30 cellular contexts compared by ENCODE assay signal in genomic region chrX:24668111-24668510, GRCh38. TPM values are rescaled to one million over a fixed set of nuclear protein-coding genes. Genes with fewer than 3 reads are reported as not detected.
DNase-seq lines count a peak whose midpoint lies in the region; ATAC-seq and TF ChIP-seq lines count a peak whose summit lies in the region.
"Had no signal": no experiment of that assay in that cellular context is flagged by ENCODE, and none has a peak within 500 bp of the region (broad histone marks: within the 10 kb centered on the region; RNA-seq: fewer than 3 reads in every experiment).

No MANE protein-coding gene starts in this region.

- H3K36me3 ChIP-seq in right atrium auricular region: no peaks in the 10 kb centered on the region
- H3K36me3 ChIP-seq in MM.1S (replicated peaks; ENCODE audit: insufficient read depth, low read length): no peaks in the 10 kb centered on the region
- H3K36me3 ChIP-seq in upper lobe of left lung: no peaks in the 10 kb centered on the region
- H3K36me3 ChIP-seq: adrenal gland, suprapubic skin had no signal

- H3K9me3 ChIP-seq in right atrium auricular region (no peaks in the 10 kb centered on the region), MM.1S (replicated peaks; ENCODE audit: insufficient read depth, low read length) (no peaks in the 10 kb centered on the region), upper lobe of left lung (no peaks in the 10 kb centered on the region)
- H3K9me3 ChIP-seq: adrenal gland, suprapubic skin had no signal

- no peaks in the 10 kb centered on the region for H3K79me2 ChIP-seq in MM.1S (ENCODE audit: low read length)

- DNase-seq in left ventricle myocardium superior: no peak
- DNase-seq in right atrium auricular region (ENCODE audit: low spot score): no peak
- DNase-seq in astrocyte of the hippocampus (ENCODE audit: low read depth, low spot score): peak; percentile 18
- DNase-seq in iris pigment epithelial cell (ENCODE audit: low read depth): peak; percentile 17
- no peak for DNase-seq in MM.1S
- no peak for DNase-seq in dorsolateral prefrontal cortex
- DNase-seq in upper lobe of left lung: no peak
- DNase-seq: activated CD4-positive, alpha-beta T cell treated with anti-CD3 and anti-CD28 coated beads for 36 hours; activated CD8-positive, alpha-beta T cell treated with anti-CD3 and anti-CD28 coated beads, Interleukin-2, amount 10 ng/mL, durations not matched to agents 7 days and 5 days; activated naive CD4-positive, alpha-beta T cell treated with anti-CD3 and anti-CD28 coated beads for 36 hours; adrenal gland; CD8-positive, alpha-beta T cell; effector memory CD4-positive, alpha-beta T cell; erythroblast; foreskin fibroblast; kidney; NCI-H1048; NCI-H1694; NCI-H524; PC-3; stimulated activated naive CD4-positive, alpha-beta T cell had no signal

- 31 to 41% methylated on average over 3 of the region's 3 CpGs for WGBS in upper lobe of left lung, 2 donors

- TF ChIP-seq CTCF in right atrium auricular region (IDR thresholded peaks at IDR 0.05) (no peak), MM.1S (IDR thresholded peaks at IDR 0.05; ENCODE audit: low read length) (no peak), dorsolateral prefrontal cortex (IDR thresholded peaks at IDR 0.05 in 54 of 56, conservative IDR thresholded peaks at IDR 0.05 in 2 of 56; ENCODE audit: low read depth in 1 of 56, partially characterized antibody in 56 of 56) (no peak), upper lobe of left lung (IDR thresholded peaks at IDR 0.05) (no peak)

- no peaks in the 10 kb centered on the region for H3K27me3 ChIP-seq in right atrium auricular region
- no peaks in the 10 kb centered on the region for H3K27me3 ChIP-seq in MM.1S (replicated peaks; ENCODE audit: insufficient read depth, low read length)
- peaks cover 0 to 47% (median 9%) of the 10 kb centered on the region in 45 donors for H3K27me3 ChIP-seq in dorsolateral prefrontal cortex
- H3K27me3 ChIP-seq in upper lobe of left lung: no peaks in the 10 kb centered on the region
- H3K27me3 ChIP-seq: adrenal gland, suprapubic skin had no signal

- H3K9ac ChIP-seq in MM.1S (ENCODE audit: low read length): no peak overlapping the region

- peak overlapping the region in 1 of 2 donors; percentile 62 for H3K27ac ChIP-seq in right atrium auricular region
- no peak overlapping the region for H3K27ac ChIP-seq in MM.1S (ENCODE audit: low read length)
- no peak overlapping the region for H3K27ac ChIP-seq in dorsolateral prefrontal cortex
- H3K27ac ChIP-seq in upper lobe of left lung: no peak overlapping the region
- H3K27ac ChIP-seq: adrenal gland, coronary artery, skin epidermis, suprapubic skin, VCaP had no signal

- peak; percentile 22 for ATAC-seq in left ventricle myocardium superior
- no peak for ATAC-seq in upper lobe of left lung (ENCODE audit: low FRiP score in 2 of 2)
- ATAC-seq: activated CD4-positive, alpha-beta T cell treated with anti-CD3 and anti-CD28 coated beads for 36 hours; activated CD8-positive, alpha-beta T cell treated with anti-CD3 and anti-CD28 coated beads, Interleukin-2, amount 10 ng/mL, durations not matched to agents 7 days and 5 days; CD8-positive, alpha-beta T cell; natural killer cell treated with Interleukin-12 subunit alpha and Interleukin-12 subunit beta and Interleukin-15 and Interleukin-18, amount 100 ng/mL, for 72 hours; PC-3 had no signal

- intact Hi-C loops in left ventricle myocardium superior (cut with micrococcal nuclease): no loop called here
- intact Hi-C loops in dorsolateral prefrontal cortex (cut with DNase I): no loop called here

- no peak overlapping the region for H3K4me2 ChIP-seq in MM.1S (ENCODE audit: low read depth, low read length)

- H3K4me1 ChIP-seq in right atrium auricular region: no peaks in the 10 kb centered on the region
- H3K4me1 ChIP-seq in MM.1S (ENCODE audit: low read length): no peaks in the 10 kb centered on the region
- no peaks in the 10 kb centered on the region for H3K4me1 ChIP-seq in upper lobe of left lung
- H3K4me1 ChIP-seq: adrenal gland, suprapubic skin had no signal

- no peaks in the 10 kb centered on the region for H4K20me1 ChIP-seq in MM.1S (ENCODE audit: insufficient read depth, low read length)

- H3F3A ChIP-seq in MM.1S (ENCODE audit: insufficient read depth, low read length): no peaks in the 10 kb centered on the region

- H3K4me3 ChIP-seq in right atrium auricular region (no peak overlapping the region), MM.1S (ENCODE audit: low read length) (no peak overlapping the region), dorsolateral prefrontal cortex (no peak overlapping the region), upper lobe of left lung (no peak overlapping the region)
- H3K4me3 ChIP-seq: adrenal gland, coronary artery, lung, skin epidermis, suprapubic skin had no signal

- no peak overlapping the region for H2AFZ ChIP-seq in MM.1S (ENCODE audit: low read length)

- no peak for TF ChIP-seq POLR2A in upper lobe of left lung (IDR thresholded peaks at IDR 0.05)

- H3K9me2 ChIP-seq in MM.1S (replicated peaks; ENCODE audit: insufficient read depth, low read length): no peaks in the 10 kb centered on the region

- TF ChIP-seq EP300 in upper lobe of left lung (IDR thresholded peaks at IDR 0.05): no peak

RNA-seq across cellular contexts. Expression of gene PCYT1B, which starts 21.0 kb away (rescaled TPM):
- total RNA-seq in left ventricle myocardium superior: 0.05 TPM
- total RNA-seq in right atrium auricular region: 1 to 10 TPM; 2.4 to 6.4 TPM
- total RNA-seq in dorsolateral prefrontal cortex: 10 to 100 TPM; 19.0 to 37.2 (median 27.3) TPM
- 1 to 10 TPM in 3 of 6 donors, under 1 TPM in 3; 0.43 to 2.2 (median 0.79) TPM for total RNA-seq in upper lobe of left lung
- total RNA-seq: activated CD8-positive, alpha-beta T cell treated with anti-CD3 and anti-CD28 coated beads, Interleukin-2, amount 10 ng/mL, durations not matched to agents 7 days and 5 days; B cell; CD8-positive, alpha-beta T cell; HT1080; natural killer cell treated with Interleukin-12 subunit alpha and Interleukin-12 subunit beta and Interleukin-15 and Interleukin-18, amount 100 ng/mL, for 72 hours; PC-3; T-helper 2 cell treated with Interferon-gamma antibody and Interleukin-4, amounts not matched to agents 100 ng/mL and 5 ng/mL, for 36 hours had no signal

RNA-seq across cellular contexts. Expression of gene POLA1, which starts 25.6 kb away (rescaled TPM):
- total RNA-seq in left ventricle myocardium superior: 8.0 TPM
- total RNA-seq in right atrium auricular region: 1 to 10 TPM; 6.7 to 7.2 TPM
- total RNA-seq in dorsolateral prefrontal cortex: 10 to 100 TPM in 111 of 120 experiments, 1 to 10 TPM in 9; 9.1 to 19.6 (median 13.6) TPM
- 10 to 100 TPM in 2 of 6 donors, 1 to 10 TPM in 4; 6.3 to 15.7 (median 8.9) TPM for total RNA-seq in upper lobe of left lung

Comparison
In these comparisons a context has a peak if more than half of its experiments do, and no peak if none do; other contexts are left out.
1. DNase-seq: peak in astrocyte of the hippocampus (single experiment) and iris pigment epithelial cell (single experiment); none in left ventricle myocardium superior (single experiment), right atrium auricular region (single experiment), MM.1S (single experiment), dorsolateral prefrontal cortex (0 of 10) and upper lobe of left lung (0 of 2).